24 cellular contexts compared by ENCODE assay signal in genomic region chr3:110810356-110810755, GRCh38.
DNase-seq lines count a peak whose midpoint lies in the region; ATAC-seq and TF ChIP-seq lines count a peak whose summit lies in the region.
"Had no signal": no experiment of that assay in that cellular context is flagged by ENCODE, and none has a peak within 500 bp of the region (broad histone marks: within the 10 kb centered on the region; RNA-seq: fewer than 3 reads in every experiment).

No MANE protein-coding gene starts in this region.

- DNase-seq in GM04503 (ENCODE audit: low read depth) (peak; percentile 34), adipocyte (ENCODE audit: low read depth) (peak; percentile 35), epithelial cell of proximal tubule (ENCODE audit: low read depth) (peak; percentile 48), myocyte (ENCODE audit: low read depth) (peak; percentile 16)
- DNase-seq: activated B cell treated with CpG ODN at 0.5 μM for 24 hours; activated CD8-positive, alpha-beta T cell treated with anti-CD3 and anti-CD28 coated beads for 36 hours; activated naive CD4-positive, alpha-beta T cell treated with anti-CD3 and anti-CD28 coated beads, Interleukin-2, amount 10 ng/mL, durations not matched to agents 7 days and 5 days; activated T-cell treated with anti-CD3 and anti-CD28 coated beads, Interleukin-2, amount 50 U/mL, for 24 hours; CD4-positive, alpha-beta memory T cell; GOT3; hippocampal formation; kidney; NCI-H2081 treated with DMSO at 0.1 percent for 48 hours; NCI-H510A; SHP77 treated with DMSO at 0.1 percent for 48 hours; thyroid gland had no signal

- ATAC-seq in activated T-helper 17 cell treated with anti-CD3 and anti-CD28 coated beads, Interleukin-2, amount 50 U/mL, for 72 hours (replicated peaks), result no peak
- ATAC-seq in GM21447 (IDR thresholded peaks at IDR 0.05; ENCODE audit: unreplicated experiment) (no peak), GM21825 (IDR thresholded peaks at IDR 0.05; ENCODE audit: unreplicated experiment) (no peak), GM18498 (IDR thresholded peaks at IDR 0.05; ENCODE audit: unreplicated experiment) (no peak)
- ATAC-seq: activated CD8-positive, alpha-beta T cell treated with anti-CD3 and anti-CD28 coated beads for 36 hours had no signal

- H3K36me3 ChIP-seq in adipocyte (ENCODE audit: control insufficient read depth, insufficient read depth, low read length, severe bottlenecking), result no peaks in the 10 kb centered on the region
- H3K36me3 ChIP-seq: esophagus muscularis mucosa, thyroid gland had no signal

- H3K9ac ChIP-seq in adipocyte (ENCODE audit: low read length), result no peak overlapping the region

- peaks cover 9% of the 10 kb centered on the region for H3K4me1 Mint-ChIP-seq in activated T-helper 17 cell treated with anti-CD3 and anti-CD28 coated beads, Interleukin-2, amount 50 U/mL, for 72 hours
- H3K4me1 Mint-ChIP-seq: activated B cell treated with CpG ODN at 0.5 μM for 24 hours had no signal

- no peaks in the 10 kb centered on the region for H3K36me3 Mint-ChIP-seq in activated T-helper 17 cell treated with anti-CD3 and anti-CD28 coated beads, Interleukin-2, amount 50 U/mL, for 72 hours (ENCODE audit: low read depth)
- H3K36me3 Mint-ChIP-seq: activated naive CD4-positive, alpha-beta T cell treated with anti-CD3 and anti-CD28 coated beads, Interleukin-2, amount 10 ng/mL, durations not matched to agents 7 days and 5 days; CD4-positive, alpha-beta memory T cell had no signal

- peaks cover 30% of the 10 kb centered on the region for H3K4me1 ChIP-seq in adipocyte (ENCODE audit: control insufficient read depth, insufficient read depth, low read length)
- H3K4me1 ChIP-seq: thyroid gland had no signal

- TF ChIP-seq CTCF in epithelial cell of proximal tubule (conservative IDR thresholded peaks at IDR 0.05; ENCODE audit: low read depth, low read length), result no peak

- H3K27me3 ChIP-seq in adipocyte (replicated peaks; ENCODE audit: control insufficient read depth, insufficient read depth, low read length), result no peaks in the 10 kb centered on the region
- H3K27me3 ChIP-seq: esophagus muscularis mucosa, thyroid gland had no signal

- no peak overlapping the region for H3K4me3 ChIP-seq in adipocyte (ENCODE audit: low read length)
- no peak overlapping the region for H3K4me3 ChIP-seq in epithelial cell of proximal tubule (ENCODE audit: low read depth, low read length)
- H3K4me3 ChIP-seq: esophagus muscularis mucosa, thyroid gland had no signal

- H3K9me3 Mint-ChIP-seq in activated T-helper 17 cell treated with anti-CD3 and anti-CD28 coated beads, Interleukin-2, amount 50 U/mL, for 72 hours, result peaks cover 3% of the 10 kb centered on the region
- H3K9me3 Mint-ChIP-seq: activated B cell treated with CpG ODN at 0.5 μM for 24 hours; activated CD8-positive, alpha-beta T cell treated with anti-CD3 and anti-CD28 coated beads for 36 hours; activated naive CD4-positive, alpha-beta T cell treated with anti-CD3 and anti-CD28 coated beads, Interleukin-2, amount 10 ng/mL, durations not matched to agents 7 days and 5 days; activated T-cell treated with anti-CD3 and anti-CD28 coated beads, Interleukin-2, amount 50 U/mL, for 24 hours; dendritic cell treated with granulocyte-macrophage colony-stimulating factor and Interleukin-4, amounts not matched to agents 40 ng/mL and 50 ng/mL, for 4 days; T-helper 1 cell treated with Interleukin-12 subunit alpha and Interleukin-12 subunit beta and Interleukin-4 antibody, amounts not matched to agents 30 μg/mL and 1 μg/mL, for 36 hours had no signal

- no peaks in the 10 kb centered on the region for H3K9me3 ChIP-seq in adipocyte (ENCODE audit: control insufficient read depth, low read length)
- H3K9me3 ChIP-seq: esophagus muscularis mucosa, thyroid gland had no signal

- H3K4me3 Mint-ChIP-seq in activated T-helper 17 cell treated with anti-CD3 and anti-CD28 coated beads, Interleukin-2, amount 50 U/mL, for 72 hours, result no peak overlapping the region
- H3K4me3 Mint-ChIP-seq: activated B cell treated with CpG ODN at 0.5 μM for 24 hours; activated CD8-positive, alpha-beta T cell treated with anti-CD3 and anti-CD28 coated beads for 36 hours; activated naive CD4-positive, alpha-beta T cell treated with anti-CD3 and anti-CD28 coated beads, Interleukin-2, amount 10 ng/mL, durations not matched to agents 7 days and 5 days; activated T-cell treated with anti-CD3 and anti-CD28 coated beads, Interleukin-2, amount 50 U/mL, for 24 hours; CD4-positive, alpha-beta memory T cell; dendritic cell treated with granulocyte-macrophage colony-stimulating factor and Interleukin-4, amounts not matched to agents 40 ng/mL and 50 ng/mL, for 4 days; neural crest cell; T-helper 1 cell treated with Interleukin-12 subunit alpha and Interleukin-12 subunit beta and Interleukin-4 antibody, amounts not matched to agents 30 μg/mL and 1 μg/mL, for 36 hours had no signal

- H3K27ac Mint-ChIP-seq in activated T-helper 17 cell treated with anti-CD3 and anti-CD28 coated beads, Interleukin-2, amount 50 U/mL, for 72 hours, result no peak overlapping the region
- H3K27ac Mint-ChIP-seq: activated B cell treated with CpG ODN at 0.5 μM for 24 hours; activated CD8-positive, alpha-beta T cell treated with anti-CD3 and anti-CD28 coated beads for 36 hours; activated naive CD4-positive, alpha-beta T cell treated with anti-CD3 and anti-CD28 coated beads, Interleukin-2, amount 10 ng/mL, durations not matched to agents 7 days and 5 days; activated T-cell treated with anti-CD3 and anti-CD28 coated beads, Interleukin-2, amount 50 U/mL, for 24 hours; CD4-positive, alpha-beta memory T cell; dendritic cell treated with granulocyte-macrophage colony-stimulating factor and Interleukin-4, amounts not matched to agents 40 ng/mL and 50 ng/mL, for 4 days; T-helper 1 cell treated with Interleukin-12 subunit alpha and Interleukin-12 subunit beta and Interleukin-4 antibody, amounts not matched to agents 30 μg/mL and 1 μg/mL, for 36 hours had no signal

- H3K27me3 Mint-ChIP-seq in activated T-helper 17 cell treated with anti-CD3 and anti-CD28 coated beads, Interleukin-2, amount 50 U/mL, for 72 hours, result peaks cover 21% of the 10 kb centered on the region
- H3K27me3 Mint-ChIP-seq: activated B cell treated with CpG ODN at 0.5 μM for 24 hours; activated naive CD4-positive, alpha-beta T cell treated with anti-CD3 and anti-CD28 coated beads, Interleukin-2, amount 10 ng/mL, durations not matched to agents 7 days and 5 days; dendritic cell treated with granulocyte-macrophage colony-stimulating factor and Interleukin-4, amounts not matched to agents 40 ng/mL and 50 ng/mL, for 4 days had no signal
